ENCODE assay signal across 12 cellular contexts in the genomic region with DNA sequence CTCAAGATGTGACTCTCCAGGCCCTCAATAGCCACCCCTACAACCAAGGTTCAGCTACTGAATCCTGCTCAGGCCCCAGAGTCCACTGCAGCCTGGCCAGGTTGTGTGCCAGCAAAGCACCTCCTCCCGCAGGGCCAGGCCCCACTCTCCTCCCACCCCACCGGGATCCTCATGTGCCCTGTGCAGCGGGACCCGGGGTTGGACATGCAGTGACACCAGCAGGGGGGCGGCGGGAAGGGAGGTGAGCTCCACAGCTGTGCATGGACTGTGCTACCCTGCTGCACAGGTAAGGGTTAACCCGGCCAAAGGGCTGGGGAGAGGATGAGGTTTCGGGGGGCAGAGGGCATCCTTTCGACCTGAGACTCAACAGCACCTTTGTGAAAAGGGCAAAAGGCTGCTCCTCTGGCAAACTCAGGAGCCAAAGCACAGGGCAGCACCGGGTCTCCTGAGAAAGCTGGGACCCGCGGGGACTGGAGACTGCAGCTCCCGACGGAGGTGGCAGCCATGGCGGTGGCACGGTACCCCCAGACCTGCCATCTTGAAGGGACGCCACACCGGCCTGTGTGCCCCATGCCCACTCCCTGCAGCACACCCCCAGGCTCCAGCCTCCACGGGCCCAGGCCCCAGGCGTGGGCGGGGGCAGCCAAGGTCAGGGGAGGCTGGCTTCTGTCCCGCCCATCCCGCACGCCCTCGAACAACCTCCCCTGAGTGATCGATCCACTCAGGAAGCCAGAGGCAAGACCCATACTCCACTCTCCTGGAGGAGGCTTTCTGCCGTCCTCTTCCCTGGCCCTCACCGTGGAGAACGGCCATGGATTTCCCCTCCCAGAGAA. TPM values are rescaled to one million over a fixed set of nuclear protein-coding genes. Genes with fewer than 3 reads are reported as not detected.
DNase-seq lines count a peak whose midpoint lies in the region; ATAC-seq, FAIRE-seq and TF ChIP-seq lines count a peak whose summit lies in the region.
"Had no signal": no experiment of that assay in that cellular context is flagged by ENCODE, and none has a peak within 500 bp of the region (broad histone marks: within the 10 kb centered on the region; RNA-seq: fewer than 3 reads in every experiment).

No MANE protein-coding gene starts in this region.

- H3K27me3 ChIP-seq in K562 (ENCODE audit: control insufficient read depth in 2 of 2, insufficient read depth in 2 of 2, low read length in 2 of 2) (no peaks in the 10 kb centered on the region), right lobe of liver (no peaks in the 10 kb centered on the region), subcutaneous abdominal adipose tissue (ENCODE audit: control insufficient read depth in 5 of 5, insufficient read depth in 4 of 5, low read length in 5 of 5) (no peaks in the 10 kb centered on the region)
- H3K27me3 ChIP-seq: colonic mucosa, suprapubic skin had no signal

- CTCF ChIA-PET in K562 (lab: Yijun Ruan, JAX; ENCODE audit: low intra/inter-chr PET ratio): no interaction called here
- CTCF ChIA-PET in activated CD4-positive, alpha-beta T cell treated with anti-CD3 and anti-CD28 coated beads, Interleukin-2, amount 10 ng/mL, durations not matched to agents 7 days and 5 days (lab: Charles Lee): interaction anchor here (0.6 to 2.7 kb wide), 4 partner anchors 8 to 53 kb away, joined by 3 to 15 read pairs (median 4); no protein-coding TSS in a partner anchor
- CTCF ChIA-PET in activated CD4-positive, alpha-beta T cell treated with anti-CD3 and anti-CD28 coated beads for 36 hours (lab: Charles Lee): interaction anchor here (0.7 kb wide), 1 partner anchor 285 kb away, joined by 3 read pairs; no protein-coding TSS in a partner anchor

- peaks cover 22% of the 10 kb centered on the region; the same call in 2 of the 3 replicates for H3K79me2 ChIP-seq in K562 (ENCODE audit: control insufficient read depth, insufficient read depth, low read length)

- no peaks in the 10 kb centered on the region for H3K9me1 ChIP-seq in K562 (ENCODE audit: control insufficient read depth, insufficient read depth, low read length)

- H4K20me1 ChIP-seq in K562 (replicated peaks; ENCODE audit: control insufficient read depth, insufficient read depth, low read length): no peaks in the 10 kb centered on the region

- H3K27ac Mint-ChIP-seq in activated CD4-positive, alpha-beta T cell treated with anti-CD3 and anti-CD28 coated beads, Interleukin-2, amount 10 ng/mL, durations not matched to agents 7 days and 5 days: no peak overlapping the region
- no peak overlapping the region for H3K27ac Mint-ChIP-seq in activated CD4-positive, alpha-beta T cell treated with anti-CD3 and anti-CD28 coated beads for 36 hours

- peaks cover 22% of the 10 kb centered on the region for H3K27me3 Mint-ChIP-seq in activated CD4-positive, alpha-beta T cell treated with anti-CD3 and anti-CD28 coated beads, Interleukin-2, amount 10 ng/mL, durations not matched to agents 7 days and 5 days
- H3K27me3 Mint-ChIP-seq in activated CD4-positive, alpha-beta T cell treated with anti-CD3 and anti-CD28 coated beads for 36 hours: peaks cover 31% of the 10 kb centered on the region

- no TSS peak for BruUV-seq in K562 (replicated peaks; lab: Mats Ljungman, UMichigan)

- peaks cover 12% of the 10 kb centered on the region for H3K4me1 Mint-ChIP-seq in activated CD4-positive, alpha-beta T cell treated with anti-CD3 and anti-CD28 coated beads, Interleukin-2, amount 10 ng/mL, durations not matched to agents 7 days and 5 days
- H3K4me1 Mint-ChIP-seq in activated CD4-positive, alpha-beta T cell treated with anti-CD3 and anti-CD28 coated beads for 36 hours: peaks cover 5% of the 10 kb centered on the region

- no peak for TF ChIP-seq POLR2A in K562 (conservative IDR thresholded peaks at IDR 0.05)
- TF ChIP-seq POLR2A in right lobe of liver (IDR thresholded peaks at IDR 0.05): no peak

- H3K4me3 Mint-ChIP-seq in activated CD4-positive, alpha-beta T cell treated with anti-CD3 and anti-CD28 coated beads, Interleukin-2, amount 10 ng/mL, durations not matched to agents 7 days and 5 days: no peak overlapping the region
- H3K4me3 Mint-ChIP-seq in activated CD4-positive, alpha-beta T cell treated with anti-CD3 and anti-CD28 coated beads for 36 hours: no peak overlapping the region

- no peak overlapping the region for H2AFZ ChIP-seq in K562 (ENCODE audit: low read depth, low read length)

- H3K36me3 Mint-ChIP-seq in activated CD4-positive, alpha-beta T cell treated with anti-CD3 and anti-CD28 coated beads, Interleukin-2, amount 10 ng/mL, durations not matched to agents 7 days and 5 days (ENCODE audit: low read depth): no peaks in the 10 kb centered on the region
- H3K36me3 Mint-ChIP-seq in activated CD4-positive, alpha-beta T cell treated with anti-CD3 and anti-CD28 coated beads for 36 hours (ENCODE audit: low read depth): no peaks in the 10 kb centered on the region

- H3K27ac ChIP-seq in K562 (ENCODE audit: extremely low read depth, low read depth, low read length) (no peak overlapping the region), right lobe of liver (peak overlapping the region in 1 of 3 donors; percentile 70), subcutaneous abdominal adipose tissue (ENCODE audit: low read depth, low read length) (peak overlapping the region; percentile 30)
- H3K27ac ChIP-seq: colonic mucosa, suprapubic skin had no signal

- H3K9me3 ChIP-seq in K562 (replicated peaks; ENCODE audit: control insufficient read depth, insufficient read depth, low read depth, low read length) (no peaks in the 10 kb centered on the region), right lobe of liver (no peaks in the 10 kb centered on the region), subcutaneous abdominal adipose tissue (ENCODE audit: control insufficient read depth in 5 of 5, low read length in 5 of 5) (no peaks in the 10 kb centered on the region)
- H3K9me3 ChIP-seq: colonic mucosa, suprapubic skin had no signal

- peak overlapping the region in 1 of 2 experiments; percentile 58; a peak in 2 of 4 replicates for H3K9ac ChIP-seq in K562 (ENCODE audit: insufficient read depth in 1 of 2, low read depth in 2 of 2, low read length in 2 of 2)
- peak overlapping the region in 1 of 5 donors; percentile 43 for H3K9ac ChIP-seq in subcutaneous abdominal adipose tissue (ENCODE audit: low read length in 5 of 5)

- H3K4me3 ChIP-seq in K562 (no peak overlapping the region), right lobe of liver (peak overlapping the region in 2 of 3 donors; percentile 75), subcutaneous abdominal adipose tissue (ENCODE audit: low read depth in 1 of 5, low read length in 5 of 5) (no peak overlapping the region)
- H3K4me3 ChIP-seq: colonic mucosa, suprapubic skin had no signal

- no peak for FAIRE-seq in K562 (lab: Jason Lieb, UNC)

- TF ChIP-seq CTCF in K562 (IDR thresholded peaks at IDR 0.05 in 2 of 3, conservative IDR thresholded peaks at IDR 0.05 in 1 of 3; ENCODE audit: insufficient read depth in 2 of 3, low read depth in 1 of 3, low read length in 3 of 3): no peak
- TF ChIP-seq CTCF in right lobe of liver (IDR thresholded peaks at IDR 0.05): no peak

- POLR2A ChIA-PET in K562 (lab: Yijun Ruan, JAX): interaction anchor here (0.7 kb wide), 2 partner anchors 12 to 545 kb away, joined by 4 to 5 read pairs; no protein-coding TSS in a partner anchor
- POLR2A ChIA-PET in activated CD4-positive, alpha-beta T cell treated with anti-CD3 and anti-CD28 coated beads, Interleukin-2, amount 10 ng/mL, durations not matched to agents 7 days and 5 days (lab: Charles Lee): no interaction called here
- POLR2A ChIA-PET in activated CD4-positive, alpha-beta T cell treated with anti-CD3 and anti-CD28 coated beads for 36 hours (lab: Charles Lee): no interaction called here

- peak; percentile 47 for DNase-seq in G401 (ENCODE audit: low spot score)
- peak in 2 of 4 experiments; percentile 31 to 32 for DNase-seq in K562 (ENCODE audit: extremely low read depth in 1 of 4, low spot score in 3 of 4)
- DNase-seq in right lobe of liver: peak in 2 of 3 donors; percentile 83 to 85
- no peak for DNase-seq in HK-2 (ENCODE audit: unreplicated experiment)
- no peak for DNase-seq in activated CD4-positive, alpha-beta T cell treated with anti-CD3 and anti-CD28 coated beads, Interleukin-2, amount 10 ng/mL, durations not matched to agents 7 days and 5 days
- DNase-seq in activated CD4-positive, alpha-beta T cell treated with anti-CD3 and anti-CD28 coated beads for 36 hours: no peak
- DNase-seq: C1 segment of cervical spinal cord, colonic mucosa had no signal

- ATAC-seq in K562 (no peak), right lobe of liver (peak; percentile 2 to 34 (median 18)), HG02840 (IDR thresholded peaks at IDR 0.05; ENCODE audit: low FRiP score, unreplicated experiment) (no peak)
- no peak for ATAC-seq in activated CD4-positive, alpha-beta T cell treated with anti-CD3 and anti-CD28 coated beads for 36 hours
- ATAC-seq: activated CD4-positive, CD25-positive, alpha-beta regulatory T cell treated with anti-CD3 and anti-CD28 coated beads, Interleukin-2, amount 50 U/mL, for 24 hours had no signal

- no peak overlapping the region for H3K4me2 ChIP-seq in K562 (ENCODE audit: insufficient read depth, low read length)

- H3K4me1 ChIP-seq in K562 (replicated peaks in 1 of 2; ENCODE audit: control insufficient read depth in 2 of 2, insufficient read depth in 2 of 2, low read length in 2 of 2) (peaks cover 0 to 55% of the 10 kb centered on the region in 2 experiments; a peak in 2 of 5 replicates), right lobe of liver (peaks cover 0 to 89% (median 41%) of the 10 kb centered on the region in 4 donors), subcutaneous abdominal adipose tissue (ENCODE audit: control insufficient read depth in 5 of 5, insufficient read depth in 5 of 5, low read length in 5 of 5) (peaks cover 2 to 72% (median 66%) of the 10 kb centered on the region in 5 donors)

- TF ChIP-seq EP300 in K562 (IDR thresholded peaks at IDR 0.05; ENCODE audit: low read length): no peak

- H3K36me3 ChIP-seq in K562 (ENCODE audit: control insufficient read depth, insufficient read depth, low read length) (no peaks in the 10 kb centered on the region; the same call in 2 of the 3 replicates), right lobe of liver (no peaks in the 10 kb centered on the region), subcutaneous abdominal adipose tissue (ENCODE audit: control insufficient read depth in 5 of 5, insufficient read depth in 5 of 5, low read length in 5 of 5) (peaks cover 0 to 6% (median 0%) of the 10 kb centered on the region in 5 donors)
- H3K36me3 ChIP-seq: colonic mucosa, suprapubic skin had no signal

- in situ Hi-C loops in G401 (cut with HindIII; ENCODE audit: low sequenced_read_pairs) (no loop called here), K562 (cut with MboI) (no loop called here)

- intact Hi-C loops in K562 (cut with micrococcal nuclease): no loop called here
- intact Hi-C loops in right lobe of liver (cut with DNase I): no loop called here
- intact Hi-C loops in activated CD4-positive, alpha-beta T cell treated with anti-CD3 and anti-CD28 coated beads for 36 hours (cut with DNase I, micrococcal nuclease): no loop called here

- H3K9me3 Mint-ChIP-seq in activated CD4-positive, alpha-beta T cell treated with anti-CD3 and anti-CD28 coated beads, Interleukin-2, amount 10 ng/mL, durations not matched to agents 7 days and 5 days: no peaks in the 10 kb centered on the region
- H3K9me3 Mint-ChIP-seq in activated CD4-positive, alpha-beta T cell treated with anti-CD3 and anti-CD28 coated beads for 36 hours (ENCODE audit: low read depth): no peaks in the 10 kb centered on the region

- 73% methylated on average over 19 of the region's 29 CpGs for WGBS in K562 (ENCODE audit: insufficient coverage, low coverage, missing lambda C conversion rate)
- 23% methylated on average over 12 of the region's 29 CpGs for WGBS in right lobe of liver (ENCODE audit: insufficient coverage, low coverage, low lambda C conversion rate, missing lambda C conversion rate)

- no peak for TF ChIP-seq RAD21 in K562 (CRISPR knock-in tag; conservative IDR thresholded peaks at IDR 0.05 in 1 of 2, IDR thresholded peaks at IDR 0.05 in 1 of 2)

RNA-seq across cellular contexts. Expression of gene PLXNB2, which starts 10.6 kb away (rescaled TPM):
- total RNA-seq in G401 (2014; rRNA removed; shearing (Covaris generic)): 93.4 and 100 TPM in 2 replicates
- 72.8 and 193 TPM in 2 replicates for total RNA-seq in K562 (2011; cell fraction: chromatin; rRNA removed; ENCODE audit: low replicate concordance)
- total RNA-seq in K562 (2011; cell fraction: nucleolus; rRNA removed): 120 and 131 TPM in 2 replicates
- total RNA-seq in K562 (2011; cell fraction: nucleoplasm; rRNA removed): 71.3 and 73.4 TPM in 2 replicates
- 16.9 and 22.7 TPM in 2 replicates for total RNA-seq in K562 (2014; rRNA removed)
- total RNA-seq in K562 (2014; rRNA removed; fragmentation: Illumina TruSeq; extraction: Trizol): 3.2 and 4.8 TPM in 2 replicates
- 9.9 and 11.3 TPM in 2 replicates for total RNA-seq in K562 (2015; rRNA removed; fragmentation: Illumina TruSeq; extraction: Trizol)
- 45.1 and 48.0 TPM in 2 replicates for total RNA-seq in K562 (2021)
- 17.4 and 26.1 TPM in 2 replicates for polyA plus RNA-seq in K562 (2011; rRNA removed)
- polyA plus RNA-seq in K562 (2011; cell fraction: cytosol; rRNA removed): 21.9 and 41.4 TPM in 2 replicates
- polyA plus RNA-seq in K562 (2011; cell fraction: nucleus; rRNA removed): 101 and 150 TPM in 2 replicates
- polyA plus RNA-seq in K562 (2012): 30.4 and 43.6 TPM in 2 replicates
- 13.6 and 22.0 TPM in 2 replicates for polyA plus RNA-seq in K562 (2014; fragmentation: Illumina TruSeq; extraction: Trizol)
- polyA plus RNA-seq in K562 (2014; fragmentation: Nextera tagmentation; extraction: Ambion mirVana): under 1 TPM; 0.15 to 0.81 TPM
- polyA plus RNA-seq in K562 (2014; rRNA removed): 20.7 and 24.6 TPM in 2 replicates
- 14.1 and 21.8 TPM in 2 replicates for polyA minus RNA-seq in K562 (2011; rRNA and poly(A)+ RNA removed)
- polyA minus RNA-seq in K562 (2011; cell fraction: cytosol; rRNA and poly(A)+ RNA removed): 37.2 and 59.9 TPM in 2 replicates
- 30.4 and 32.4 TPM in 2 replicates for polyA minus RNA-seq in K562 (2011; cell fraction: nucleus; rRNA and poly(A)+ RNA removed)
- total RNA-seq in right lobe of liver: 100 to 1,000 TPM; 154 to 181 (median 161) TPM
- 10 to 100 TPM; 10.7 to 11.1 TPM for total RNA-seq in activated CD4-positive, alpha-beta T cell treated with anti-CD3 and anti-CD28 coated beads, Interleukin-2, amount 10 ng/mL, durations not matched to agents 7 days and 5 days
- 1 to 10 TPM; 5.5 to 6.3 TPM for total RNA-seq in activated CD4-positive, alpha-beta T cell treated with anti-CD3 and anti-CD28 coated beads for 36 hours

RNA-seq across cellular contexts. Expression of gene MAPK11, which starts 26.7 kb away (rescaled TPM):
- total RNA-seq in G401 (2014; rRNA removed; shearing (Covaris generic)): 21.3 and 21.5 TPM in 2 replicates
- total RNA-seq in K562 (2011; cell fraction: chromatin; rRNA removed; ENCODE audit: low replicate concordance): 6.0 and 15.3 TPM in 2 replicates
- total RNA-seq in K562 (2011; cell fraction: nucleolus; rRNA removed): 11.8 and 12.5 TPM in 2 replicates
- 6.0 and 6.7 TPM in 2 replicates for total RNA-seq in K562 (2011; cell fraction: nucleoplasm; rRNA removed)
- total RNA-seq in K562 (2014; rRNA removed) (9.6 and 9.8 TPM in 2 replicates), K562 (2014; rRNA removed; fragmentation: Illumina TruSeq; extraction: Trizol) (1.9 and 2.5 TPM in 2 replicates), K562 (2015; rRNA removed; fragmentation: Illumina TruSeq; extraction: Trizol) (5.3 and 5.8 TPM in 2 replicates), K562 (2021) (12.8 and 14.6 TPM in 2 replicates), right lobe of liver (1 to 10 TPM; 1.7 to 6.4 (median 2.5) TPM)
- polyA plus RNA-seq in K562 (2011; rRNA removed) (5.1 and 7.0 TPM in 2 replicates), K562 (2014; fragmentation: Illumina TruSeq; extraction: Trizol) (5.7 and 7.0 TPM in 2 replicates), K562 (2014; fragmentation: Nextera tagmentation; extraction: Ambion mirVana) (under 1 TPM; 0.06 to 0.10 TPM), K562 (2014; rRNA removed) (10.6 and 11.5 TPM in 2 replicates)
- polyA plus RNA-seq in K562 (2011; cell fraction: cytosol; rRNA removed): 5.6 and 12.8 TPM in 2 replicates
- polyA plus RNA-seq in K562 (2011; cell fraction: nucleus; rRNA removed): 39.5 and 60.0 TPM in 2 replicates
- polyA plus RNA-seq in K562 (2012): 9.9 and 19.7 TPM in 2 replicates
- 1.4 and 3.6 TPM in 2 replicates for polyA minus RNA-seq in K562 (2011; rRNA and poly(A)+ RNA removed)
- 5.2 and 6.5 TPM in 2 replicates for polyA minus RNA-seq in K562 (2011; cell fraction: cytosol; rRNA and poly(A)+ RNA removed)
- 6.1 and 6.3 TPM in 2 replicates for polyA minus RNA-seq in K562 (2011; cell fraction: nucleus; rRNA and poly(A)+ RNA removed)
- 10 to 100 TPM; 10.7 to 12.6 TPM for total RNA-seq in activated CD4-positive, alpha-beta T cell treated with anti-CD3 and anti-CD28 coated beads, Interleukin-2, amount 10 ng/mL, durations not matched to agents 7 days and 5 days
- 10 to 100 TPM; 11.6 to 13.6 TPM for total RNA-seq in activated CD4-positive, alpha-beta T cell treated with anti-CD3 and anti-CD28 coated beads for 36 hours

RNA-seq across cellular contexts. Expression of gene DENND6B, which starts 29.9 kb away (rescaled TPM):
- 0.37 and 1.0 TPM in 2 replicates for total RNA-seq in G401 (2014; rRNA removed; shearing (Covaris generic))
- total RNA-seq in K562 (2011; cell fraction: chromatin; rRNA removed; ENCODE audit: low replicate concordance): 6.5 and 21.7 TPM in 2 replicates
- total RNA-seq in K562 (2011; cell fraction: nucleolus; rRNA removed): 12.5 and 13.4 TPM in 2 replicates
- 8.5 and 9.8 TPM in 2 replicates for total RNA-seq in K562 (2011; cell fraction: nucleoplasm; rRNA removed)
- total RNA-seq in K562 (2014; rRNA removed): 1.5 and 2.3 TPM in 2 replicates
- total RNA-seq in K562 (2014; rRNA removed; fragmentation: Illumina TruSeq; extraction: Trizol): 0.26 and 0.29 TPM in 2 replicates
- 0.83 TPM in 2 replicates for total RNA-seq in K562 (2015; rRNA removed; fragmentation: Illumina TruSeq; extraction: Trizol)
- 3.1 and 3.2 TPM in 2 replicates for total RNA-seq in K562 (2021)
- polyA plus RNA-seq in K562 (2011; rRNA removed): 2.0 and 3.4 TPM in 2 replicates
- 2.9 and 5.9 TPM in 2 replicates for polyA plus RNA-seq in K562 (2011; cell fraction: cytosol; rRNA removed)
- 18.3 and 38.3 TPM in 2 replicates for polyA plus RNA-seq in K562 (2011; cell fraction: nucleus; rRNA removed)
- polyA plus RNA-seq in K562 (2012): 2.7 and 5.8 TPM in 2 replicates
- polyA plus RNA-seq in K562 (2014; fragmentation: Illumina TruSeq; extraction: Trizol): 1.7 and 2.0 TPM in 2 replicates
- polyA plus RNA-seq in K562 (2014; fragmentation: Nextera tagmentation; extraction: Ambion mirVana): under 1 TPM; 0.07 to 0.31 TPM
- polyA plus RNA-seq in K562 (2014; rRNA removed): 3.1 and 3.7 TPM in 2 replicates
- polyA minus RNA-seq in K562 (2011; rRNA and poly(A)+ RNA removed): 0.48 and 0.84 TPM in 2 replicates
- 1.8 and 3.2 TPM in 2 replicates for polyA minus RNA-seq in K562 (2011; cell fraction: cytosol; rRNA and poly(A)+ RNA removed)
- polyA minus RNA-seq in K562 (2011; cell fraction: nucleus; rRNA and poly(A)+ RNA removed): 2.6 and 3.8 TPM in 2 replicates
- total RNA-seq in right lobe of liver: 1 to 10 TPM in 5 of 6 experiments, under 1 TPM in 1; 0.98 to 4.1 (median 1.9) TPM
- 1 to 10 TPM; 3.1 to 3.6 TPM for total RNA-seq in activated CD4-positive, alpha-beta T cell treated with anti-CD3 and anti-CD28 coated beads, Interleukin-2, amount 10 ng/mL, durations not matched to agents 7 days and 5 days
- total RNA-seq in activated CD4-positive, alpha-beta T cell treated with anti-CD3 and anti-CD28 coated beads for 36 hours: 1 to 10 TPM; 2.8 TPM

RNA-seq across cellular contexts. Expression of gene MAPK12, which starts 35.4 kb away (rescaled TPM):
- total RNA-seq in G401 (2014; rRNA removed; shearing (Covaris generic)): 155 and 158 TPM in 2 replicates
- 112 and 304 TPM in 2 replicates for total RNA-seq in K562 (2011; cell fraction: chromatin; rRNA removed; ENCODE audit: low replicate concordance)
- total RNA-seq in K562 (2011; cell fraction: nucleolus; rRNA removed): 207 and 279 TPM in 2 replicates
- total RNA-seq in K562 (2011; cell fraction: nucleoplasm; rRNA removed): 136 and 144 TPM in 2 replicates
- total RNA-seq in K562 (2014; rRNA removed) (45.2 and 45.5 TPM in 2 replicates), K562 (2014; rRNA removed; fragmentation: Illumina TruSeq; extraction: Trizol) (5.7 and 11.1 TPM in 2 replicates), K562 (2015; rRNA removed; fragmentation: Illumina TruSeq; extraction: Trizol) (32.9 and 33.8 TPM in 2 replicates), K562 (2021) (68.4 and 69.1 TPM in 2 replicates), right lobe of liver (1 to 10 TPM; 2.1 to 7.6 (median 3.6) TPM)
- polyA plus RNA-seq in K562 (2011; rRNA removed) (30.6 and 45.2 TPM in 2 replicates), K562 (2014; fragmentation: Illumina TruSeq; extraction: Trizol) (32.8 and 35.5 TPM in 2 replicates), K562 (2014; fragmentation: Nextera tagmentation; extraction: Ambion mirVana) (1 to 10 TPM in 1 of 2 experiments, under 1 TPM in 1; 0.79 to 4.0 TPM), K562 (2014; rRNA removed) (69.4 and 71.5 TPM in 2 replicates)
- polyA plus RNA-seq in K562 (2011; cell fraction: cytosol; rRNA removed): 35.5 and 49.4 TPM in 2 replicates
- polyA plus RNA-seq in K562 (2011; cell fraction: nucleus; rRNA removed): 285 and 430 TPM in 2 replicates
- 38.8 and 60.9 TPM in 2 replicates for polyA plus RNA-seq in K562 (2012)
- polyA minus RNA-seq in K562 (2011; rRNA and poly(A)+ RNA removed): 12.0 and 15.0 TPM in 2 replicates
- polyA minus RNA-seq in K562 (2011; cell fraction: cytosol; rRNA and poly(A)+ RNA removed): 18.3 and 22.3 TPM in 2 replicates
- 61.0 and 65.0 TPM in 2 replicates for polyA minus RNA-seq in K562 (2011; cell fraction: nucleus; rRNA and poly(A)+ RNA removed)
- total RNA-seq in activated CD4-positive, alpha-beta T cell treated with anti-CD3 and anti-CD28 coated beads, Interleukin-2, amount 10 ng/mL, durations not matched to agents 7 days and 5 days: 1 to 10 TPM; 2.9 TPM
- total RNA-seq in activated CD4-positive, alpha-beta T cell treated with anti-CD3 and anti-CD28 coated beads for 36 hours: 1 to 10 TPM; 5.4 to 8.1 TPM

RNA-seq across cellular contexts. Expression of gene HDAC10, which starts 45.8 kb away (rescaled TPM):
- total RNA-seq in G401 (2014; rRNA removed; shearing (Covaris generic)): 6.1 and 28.5 TPM in 2 replicates
- 57.0 and 254 TPM in 2 replicates for total RNA-seq in K562 (2011; cell fraction: chromatin; rRNA removed; ENCODE audit: low replicate concordance)
- total RNA-seq in K562 (2011; cell fraction: nucleolus; rRNA removed): 188 and 225 TPM in 2 replicates
- total RNA-seq in K562 (2011; cell fraction: nucleoplasm; rRNA removed): 102 and 109 TPM in 2 replicates
- total RNA-seq in K562 (2014; rRNA removed) (16.4 and 21.4 TPM in 2 replicates), K562 (2014; rRNA removed; fragmentation: Illumina TruSeq; extraction: Trizol) (1.2 and 2.1 TPM in 2 replicates), K562 (2015; rRNA removed; fragmentation: Illumina TruSeq; extraction: Trizol) (7.0 and 10.9 TPM in 2 replicates), K562 (2021) (37.3 and 44.2 TPM in 2 replicates), right lobe of liver (10 to 100 TPM; 19.6 to 30.5 (median 23.0) TPM)
- polyA plus RNA-seq in K562 (2011; rRNA removed) (6.5 and 18.6 TPM in 2 replicates), K562 (2014; fragmentation: Illumina TruSeq; extraction: Trizol) (6.3 and 14.4 TPM in 2 replicates), K562 (2014; fragmentation: Nextera tagmentation; extraction: Ambion mirVana) (under 1 TPM; 0.10 to 0.23 TPM), K562 (2014; rRNA removed) (29.0 and 35.7 TPM in 2 replicates)
- polyA plus RNA-seq in K562 (2011; cell fraction: cytosol; rRNA removed): 4.8 and 5.9 TPM in 2 replicates
- polyA plus RNA-seq in K562 (2011; cell fraction: nucleus; rRNA removed): 164 and 214 TPM in 2 replicates
- 34.6 and 75.5 TPM in 2 replicates for polyA plus RNA-seq in K562 (2012)
- 4.3 and 5.1 TPM in 2 replicates for polyA minus RNA-seq in K562 (2011; rRNA and poly(A)+ RNA removed)
- 6.0 and 17.9 TPM in 2 replicates for polyA minus RNA-seq in K562 (2011; cell fraction: cytosol; rRNA and poly(A)+ RNA removed)
- polyA minus RNA-seq in K562 (2011; cell fraction: nucleus; rRNA and poly(A)+ RNA removed): 43.8 and 48.3 TPM in 2 replicates
- total RNA-seq in activated CD4-positive, alpha-beta T cell treated with anti-CD3 and anti-CD28 coated beads, Interleukin-2, amount 10 ng/mL, durations not matched to agents 7 days and 5 days: 10 to 100 TPM; 68.3 to 93.6 TPM
- 10 to 100 TPM; 33.5 to 41.5 TPM for total RNA-seq in activated CD4-positive, alpha-beta T cell treated with anti-CD3 and anti-CD28 coated beads for 36 hours

Comparison
In these comparisons a context has a peak if more than half of its experiments do, and no peak if none do; other contexts are left out.
1. DNase-seq: peak in G401 (single experiment) and right lobe of liver (2 of 3); none in HK-2 (single experiment), activated CD4-positive, alpha-beta T cell treated with anti-CD3 and anti-CD28 coated beads, Interleukin-2, amount 10 ng/mL, durations not matched to agents 7 days and 5 days (single experiment) and activated CD4-positive, alpha-beta T cell treated with anti-CD3 and anti-CD28 coated beads for 36 hours (single experiment).
2. ATAC-seq: peak in right lobe of liver (4 of 4); none in K562 (single experiment), HG02840 (single experiment) and activated CD4-positive, alpha-beta T cell treated with anti-CD3 and anti-CD28 coated beads for 36 hours (single experiment).
3. H3K4me3 ChIP-seq: peak in right lobe of liver (2 of 3); none in K562 (single experiment) and subcutaneous abdominal adipose tissue (0 of 5).